Comparison of ENCODE assay signal across 12 cellular contexts in the genomic region with DNA sequence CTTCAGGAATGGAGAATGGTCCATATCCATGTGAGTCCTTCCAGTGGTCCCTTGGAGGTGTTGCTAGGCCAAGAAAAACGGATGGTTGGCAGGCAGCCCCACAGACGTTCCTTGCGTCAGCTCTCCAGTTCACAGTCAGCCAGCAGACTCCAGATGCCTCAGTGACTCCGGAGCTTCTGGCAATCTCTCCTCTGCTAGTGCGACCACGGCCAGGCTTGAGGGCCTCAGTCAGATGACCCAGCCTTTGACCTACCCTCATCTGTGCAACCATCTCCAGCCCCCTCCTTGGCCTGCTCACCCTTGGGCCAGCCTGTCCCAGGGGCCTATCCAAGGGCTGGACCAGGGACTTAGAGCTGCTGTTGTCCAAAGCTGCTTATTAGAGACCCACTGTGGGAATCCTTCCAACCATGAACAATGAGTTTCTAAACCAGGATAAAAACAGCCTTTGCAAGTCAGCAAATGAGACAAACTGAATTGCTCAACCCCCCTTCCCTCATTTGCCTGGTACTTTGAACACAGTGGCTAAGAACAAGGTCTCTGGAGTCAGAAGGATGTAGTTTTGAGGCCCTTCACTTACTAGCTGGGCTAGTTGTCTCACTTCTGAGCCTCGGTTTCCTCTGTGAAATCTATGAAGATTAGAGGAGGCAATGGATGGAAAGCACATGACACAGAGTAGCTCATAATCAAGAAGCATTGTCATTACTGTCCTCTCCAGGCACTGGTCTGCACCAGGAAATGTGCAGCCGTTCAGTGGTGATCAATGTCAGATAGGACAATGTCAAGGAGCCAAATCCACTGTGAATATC. TPM values are rescaled to one million over a fixed set of nuclear protein-coding genes. Genes with fewer than 3 reads are reported as not detected.
DNase-seq lines count a peak whose midpoint lies in the region; ATAC-seq and TF ChIP-seq lines count a peak whose summit lies in the region.
"Had no signal": no experiment of that assay in that cellular context is flagged by ENCODE, and none has a peak within 500 bp of the region (broad histone marks: within the 10 kb centered on the region; RNA-seq: fewer than 3 reads in every experiment).

No MANE protein-coding gene starts in this region.

- intact Hi-C loops in posterior vena cava (cut with DNase I): no loop called here

- no peak overlapping the region for H3K4me2 ChIP-seq in BLaER1

- no peak for TF ChIP-seq CTCF in astrocyte of the spinal cord (IDR thresholded peaks at IDR 0.05; ENCODE audit: low read depth, low read length)

- H3K36me3 ChIP-seq in BLaER1: peaks cover 45% of the 10 kb centered on the region

- DNase-seq in astrocyte of the spinal cord (ENCODE audit: low read depth, low spot score) (peak; percentile 53), hippocampal formation (lab: John Stamatoyannopoulos, UW) (peak; percentile 77 to 92), posterior vena cava (ENCODE audit: low spot score) (peak; percentile 97), cerebellar nuclear complex (lab: John Stamatoyannopoulos, UW) (no peak), erythroblast (lab: John Stamatoyannopoulos, UW) (no peak)
- DNase-seq in activated CD4-positive, CD25-positive, alpha-beta regulatory T cell treated with anti-CD3 and anti-CD28 coated beads, Interleukin-2, amount 50 U/mL, for 72 hours: no peak
- DNase-seq: CD8-positive, alpha-beta memory T cell; effector memory CD4-positive, alpha-beta T cell; NCI-H2029; stimulated activated CD4-positive, alpha-beta T cell treated with anti-CD3 and anti-CD28 coated beads, Interleukin-4, amount 100 ng/mL, for 4 hours had no signal

- no peaks in the 10 kb centered on the region for H3K27me3 ChIP-seq in BLaER1

- H3K4me1 ChIP-seq in BLaER1: peaks cover 11% of the 10 kb centered on the region

- in situ Hi-C loops in astrocyte of the spinal cord (cut with HindIII; ENCODE audit: low sequenced_read_pairs): no loop called here

- 0 out of 2 replicates have a peak overlapping the region, but pooled peaks have one; percentile 7 for H3K27ac ChIP-seq in BLaER1

- ATAC-seq in HG03439 (IDR thresholded peaks at IDR 0.05; ENCODE audit: unreplicated experiment): no peak

- H3K4me3 ChIP-seq in BLaER1 (no peak overlapping the region), astrocyte of the spinal cord (ENCODE audit: low read depth, low read length) (no peak overlapping the region)

- H3K9me3 ChIP-seq in BLaER1: 0 out of 2 replicates have a peak, but pooled peaks cover 3% of the 10 kb centered on the region

- peaks cover 9% of the 10 kb centered on the region; the same call in 1 of the 2 replicates for H4K20me1 ChIP-seq in BLaER1

- no peak overlapping the region for H3K9ac ChIP-seq in BLaER1

- TF ChIP-seq POLR2A in erythroblast (IDR thresholded peaks at IDR 0.05; ENCODE audit: low read length): no peak

RNA-seq across cellular contexts. Expression of a gene that starts 44.8 kb away (rescaled TPM):
- total RNA-seq in posterior vena cava: 10 to 100 TPM; 82.4 to 94.8 TPM

Comparison
In these comparisons a context has a peak if more than half of its experiments do, and no peak if none do; other contexts are left out.
1. DNase-seq: peak in astrocyte of the spinal cord (single experiment), hippocampal formation (2 of 2) and posterior vena cava (single experiment); none in cerebellar nuclear complex (0 of 2), erythroblast (0 of 2) and activated CD4-positive, CD25-positive, alpha-beta regulatory T cell treated with anti-CD3 and anti-CD28 coated beads, Interleukin-2, amount 50 U/mL, for 72 hours (single experiment).